Comparison of ENCODE assay signal across 9 cellular contexts in the genomic region with DNA sequence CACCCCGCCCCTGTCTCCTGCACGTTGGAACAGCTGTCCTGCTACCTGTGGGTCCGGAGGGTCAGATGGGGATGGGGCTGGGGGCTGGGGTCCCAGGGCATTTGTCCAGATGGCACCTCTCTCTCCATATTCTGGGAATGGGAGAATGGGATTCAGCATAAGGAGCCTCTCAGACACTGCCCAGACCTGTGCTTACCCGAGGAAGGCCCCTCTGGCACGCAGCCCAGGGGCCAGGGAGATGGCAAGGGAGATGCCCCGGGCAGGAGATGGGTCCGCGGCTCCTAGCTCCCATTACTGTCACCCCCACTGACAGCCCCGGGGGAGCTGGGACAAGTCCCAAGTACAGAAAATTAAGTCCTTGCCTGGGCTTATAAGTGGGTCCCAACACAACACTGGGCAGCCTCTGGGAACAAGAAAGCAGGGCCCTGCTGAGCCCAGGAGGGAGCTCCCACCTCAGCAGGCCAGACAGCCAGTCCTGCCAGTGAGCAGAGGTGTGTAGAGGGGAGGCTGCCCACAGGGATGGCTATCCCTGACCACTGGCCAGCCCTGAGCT. TPM values are rescaled to one million over a fixed set of nuclear protein-coding genes. Genes with fewer than 3 reads are reported as not detected.
A peak's percentile ranks its signal among the peaks of the same experiment; 100 is the strongest.
DNase-seq lines count a peak whose midpoint lies in the region; ATAC-seq and TF ChIP-seq lines count a peak whose summit lies in the region.
"Had no signal": no experiment of that assay in that cellular context is flagged by ENCODE, and none has a peak within 500 bp of the region (broad histone marks: within the 10 kb centered on the region; RNA-seq: fewer than 3 reads in every experiment).

No MANE protein-coding gene starts in this region.

- H3K4me1 ChIP-seq in muscle layer of colon (ENCODE audit: insufficient read depth, low read length), result peaks cover 59% of the 10 kb centered on the region

- no peaks in the 10 kb centered on the region for H3K9me3 ChIP-seq in muscle layer of colon (ENCODE audit: low read length)

- H3K27me3 Mint-ChIP-seq in chondrocyte (ENCODE audit: low read depth), result no peaks in the 10 kb centered on the region
- no peaks in the 10 kb centered on the region for H3K27me3 Mint-ChIP-seq in activated T-helper 1 cell treated with anti-CD3 and anti-CD28 coated beads, Interleukin-12 subunit alpha, Interleukin-12 subunit beta, Interleukin-2, Interleukin-4 antibody, amounts not matched to agents 30 ng/mL and 10 ng/mL and 1 ng/mL, durations not matched to agents 14 hours and 24 hours and 36 hours (ENCODE audit: insufficient read depth)
- H3K27me3 Mint-ChIP-seq: stimulated activated naive CD8-positive, alpha-beta T cell treated with anti-CD3 and anti-CD28 coated beads, Interleukin-15, amount 100 ng/mL, for 72 hours had no signal

- H3K9ac ChIP-seq in muscle layer of colon (ENCODE audit: low read length), result peak overlapping the region; percentile 59

- peak overlapping the region; percentile 90 for H3K27ac ChIP-seq in muscle layer of colon (ENCODE audit: low read depth, low read length)

- intact Hi-C loops in activated T-helper 1 cell treated with anti-CD3 and anti-CD28 coated beads, Interleukin-12 subunit alpha, Interleukin-12 subunit beta, Interleukin-2, Interleukin-4 antibody, amounts not matched to agents 30 ng/mL and 10 ng/mL and 1 ng/mL, durations not matched to agents 14 hours and 24 hours and 36 hours (cut with micrococcal nuclease), result no loop called here

- H3K4me1 Mint-ChIP-seq in chondrocyte (ENCODE audit: low read depth), result peaks cover 61% of the 10 kb centered on the region
- H3K4me1 Mint-ChIP-seq in activated T-helper 1 cell treated with anti-CD3 and anti-CD28 coated beads, Interleukin-12 subunit alpha, Interleukin-12 subunit beta, Interleukin-2, Interleukin-4 antibody, amounts not matched to agents 30 ng/mL and 10 ng/mL and 1 ng/mL, durations not matched to agents 14 hours and 24 hours and 36 hours (ENCODE audit: low read depth), result no peaks in the 10 kb centered on the region

- peaks cover 5% of the 10 kb centered on the region for H3K36me3 Mint-ChIP-seq in chondrocyte (ENCODE audit: low read depth)
- H3K36me3 Mint-ChIP-seq in activated T-helper 1 cell treated with anti-CD3 and anti-CD28 coated beads, Interleukin-12 subunit alpha, Interleukin-12 subunit beta, Interleukin-2, Interleukin-4 antibody, amounts not matched to agents 30 ng/mL and 10 ng/mL and 1 ng/mL, durations not matched to agents 14 hours and 24 hours and 36 hours (ENCODE audit: low read depth), result no peaks in the 10 kb centered on the region

- TF ChIP-seq EP300 in Ishikawa (IDR thresholded peaks at IDR 0.05; ENCODE audit: borderline replicate concordance), result no peak

- peak overlapping the region; percentile 88 for H3K4me3 Mint-ChIP-seq in chondrocyte (ENCODE audit: unreplicated experiment)
- H3K4me3 Mint-ChIP-seq in activated T-helper 1 cell treated with anti-CD3 and anti-CD28 coated beads, Interleukin-12 subunit alpha, Interleukin-12 subunit beta, Interleukin-2, Interleukin-4 antibody, amounts not matched to agents 30 ng/mL and 10 ng/mL and 1 ng/mL, durations not matched to agents 14 hours and 24 hours and 36 hours, result no peak overlapping the region

- peak; percentile 44 for DNase-seq in ACHN
- no peak for DNase-seq in chondrocyte (ENCODE audit: low spot score)
- no peak for DNase-seq in GOT3 (lab: John Stamatoyannopoulos, UW)
- no peak for DNase-seq in activated T-helper 1 cell treated with anti-CD3 and anti-CD28 coated beads, Interleukin-12 subunit alpha, Interleukin-12 subunit beta, Interleukin-2, Interleukin-4 antibody, amounts not matched to agents 30 ng/mL and 10 ng/mL and 1 ng/mL, durations not matched to agents 14 hours and 24 hours and 36 hours (ENCODE audit: low spot score)
- DNase-seq: stimulated activated naive CD8-positive, alpha-beta T cell treated with anti-CD3 and anti-CD28 coated beads, Interleukin-15, amount 100 ng/mL, for 72 hours had no signal

- TF ChIP-seq CTCF in chondrocyte (IDR thresholded peaks at IDR 0.05), result no peak

- no peaks in the 10 kb centered on the region for H3K27me3 ChIP-seq in muscle layer of colon (ENCODE audit: control insufficient read depth in 1 of 2, insufficient read depth in 2 of 2, low read length in 2 of 2)

- TF ChIP-seq RAD21 in Ishikawa (IDR thresholded peaks at IDR 0.05; ENCODE audit: low read depth), result no peak

- in situ Hi-C loops in ACHN (cut with HindIII; ENCODE audit: low pct_ligation_motif_present, low pct_unique_long_range_greater_than_20kb, low sequenced_read_pairs), result no loop called here

- ATAC-seq in HG02610 (IDR thresholded peaks at IDR 0.05; ENCODE audit: unreplicated experiment) (no peak), HG03354 (IDR thresholded peaks at IDR 0.05; ENCODE audit: poor library complexity, severe bottlenecking, unreplicated experiment) (no peak)
- ATAC-seq: stimulated activated naive CD8-positive, alpha-beta T cell treated with anti-CD3 and anti-CD28 coated beads, Interleukin-15, amount 100 ng/mL, for 72 hours had no signal

- no peaks in the 10 kb centered on the region for H3K9me3 Mint-ChIP-seq in chondrocyte (ENCODE audit: low read depth)
- H3K9me3 Mint-ChIP-seq in activated T-helper 1 cell treated with anti-CD3 and anti-CD28 coated beads, Interleukin-12 subunit alpha, Interleukin-12 subunit beta, Interleukin-2, Interleukin-4 antibody, amounts not matched to agents 30 ng/mL and 10 ng/mL and 1 ng/mL, durations not matched to agents 14 hours and 24 hours and 36 hours, result no peaks in the 10 kb centered on the region
- H3K9me3 Mint-ChIP-seq: stimulated activated naive CD8-positive, alpha-beta T cell treated with anti-CD3 and anti-CD28 coated beads, Interleukin-15, amount 100 ng/mL, for 72 hours had no signal

- H3K4me3 ChIP-seq in muscle layer of colon (ENCODE audit: low read depth in 1 of 2, low read length in 2 of 2), result peak overlapping the region; percentile 21 to 62

- peak overlapping the region; percentile 96 for H3K27ac Mint-ChIP-seq in chondrocyte (ENCODE audit: unreplicated experiment)
- H3K27ac Mint-ChIP-seq in activated T-helper 1 cell treated with anti-CD3 and anti-CD28 coated beads, Interleukin-12 subunit alpha, Interleukin-12 subunit beta, Interleukin-2, Interleukin-4 antibody, amounts not matched to agents 30 ng/mL and 10 ng/mL and 1 ng/mL, durations not matched to agents 14 hours and 24 hours and 36 hours, result no peak overlapping the region

- no peaks in the 10 kb centered on the region for H3K36me3 ChIP-seq in muscle layer of colon (ENCODE audit: insufficient read depth, low read length)

TF ChIP-seq in Ishikawa, 13 proteins besides CTCF, POLR2A, EP300 and RAD21:
- TF ChIP-seq, protein P1, sequence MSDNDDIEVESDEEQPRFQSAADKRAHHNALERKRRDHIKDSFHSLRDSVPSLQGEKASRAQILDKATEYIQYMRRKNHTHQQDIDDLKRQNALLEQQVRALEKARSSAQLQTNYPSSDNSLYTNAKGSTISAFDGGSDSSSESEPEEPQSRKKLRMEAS (IDR thresholded peaks at IDR 0.05), result no peak
- TF ChIP-seq TEAD4 (IDR thresholded peaks at IDR 0.05) (no peak), YY1 (IDR thresholded peaks at IDR 0.05; ENCODE audit: low read depth) (no peak), EGR1 (IDR thresholded peaks at IDR 0.05) (no peak), NFIC (IDR thresholded peaks at IDR 0.05) (peak; percentile 36; the same call in 1 of the 2 replicates), CEBPB (IDR thresholded peaks at IDR 0.05) (no peak), ZBTB7A (IDR thresholded peaks at IDR 0.05; ENCODE audit: low read depth) (no peak)

RNA-seq across cellular contexts. Expression of a gene that starts 1.8 kb away (rescaled TPM):
- total RNA-seq in chondrocyte, result 79.7 to 82.0 TPM (median 81.8 TPM) in 3 replicates
- total RNA-seq in activated T-helper 1 cell treated with anti-CD3 and anti-CD28 coated beads, Interleukin-12 subunit alpha, Interleukin-12 subunit beta, Interleukin-2, Interleukin-4 antibody, amounts not matched to agents 30 ng/mL and 10 ng/mL and 1 ng/mL, durations not matched to agents 14 hours and 24 hours and 36 hours, result 0.18 TPM in 1 of 2 replicates, not detected in the other

RNA-seq across cellular contexts. Expression of a gene that starts 22.3 kb away (rescaled TPM):
- 21.6 to 24.4 TPM (median 22.4 TPM) in 3 replicates for total RNA-seq in chondrocyte
- total RNA-seq in activated T-helper 1 cell treated with anti-CD3 and anti-CD28 coated beads, Interleukin-12 subunit alpha, Interleukin-12 subunit beta, Interleukin-2, Interleukin-4 antibody, amounts not matched to agents 30 ng/mL and 10 ng/mL and 1 ng/mL, durations not matched to agents 14 hours and 24 hours and 36 hours, result 91.5 and 106 TPM in 2 replicates

RNA-seq across cellular contexts. Expression of a gene that starts 43.0 kb away (rescaled TPM):
- 18.8 to 26.0 TPM (median 24.6 TPM) in 3 replicates for total RNA-seq in chondrocyte
- total RNA-seq in activated T-helper 1 cell treated with anti-CD3 and anti-CD28 coated beads, Interleukin-12 subunit alpha, Interleukin-12 subunit beta, Interleukin-2, Interleukin-4 antibody, amounts not matched to agents 30 ng/mL and 10 ng/mL and 1 ng/mL, durations not matched to agents 14 hours and 24 hours and 36 hours, result 87.9 and 90.8 TPM in 2 replicates

RNA-seq across cellular contexts. Expression of a gene that starts 52.2 kb away (rescaled TPM):
- 27.5 to 28.0 TPM (median 27.8 TPM) in 3 replicates for total RNA-seq in chondrocyte
- total RNA-seq in activated T-helper 1 cell treated with anti-CD3 and anti-CD28 coated beads, Interleukin-12 subunit alpha, Interleukin-12 subunit beta, Interleukin-2, Interleukin-4 antibody, amounts not matched to agents 30 ng/mL and 10 ng/mL and 1 ng/mL, durations not matched to agents 14 hours and 24 hours and 36 hours, result 103 and 107 TPM in 2 replicates

RNA-seq across cellular contexts. Expression of a gene that starts 57.6 kb away (rescaled TPM):
- total RNA-seq in chondrocyte, result 58.7 to 62.8 TPM (median 61.2 TPM) in 3 replicates
- total RNA-seq in activated T-helper 1 cell treated with anti-CD3 and anti-CD28 coated beads, Interleukin-12 subunit alpha, Interleukin-12 subunit beta, Interleukin-2, Interleukin-4 antibody, amounts not matched to agents 30 ng/mL and 10 ng/mL and 1 ng/mL, durations not matched to agents 14 hours and 24 hours and 36 hours, result 0.54 TPM in 2 replicates

Comparison
In these comparisons a context has a peak if more than half of its experiments do, and no peak if none do; other contexts are left out.
1. RNA of a gene that starts 1.8 kb away (total RNA-seq): 79.7 to 82.0 TPM in chondrocyte; 0.18 TPM in activated T-helper 1 cell treated with anti-CD3 and anti-CD28 coated beads, Interleukin-12 subunit alpha, Interleukin-12 subunit beta, Interleukin-2, Interleukin-4 antibody, amounts not matched to agents 30 ng/mL and 10 ng/mL and 1 ng/mL, durations not matched to agents 14 hours and 24 hours and 36 hours; every median in the first group is over 10 times any median in the second.